In the genomic region with DNA sequence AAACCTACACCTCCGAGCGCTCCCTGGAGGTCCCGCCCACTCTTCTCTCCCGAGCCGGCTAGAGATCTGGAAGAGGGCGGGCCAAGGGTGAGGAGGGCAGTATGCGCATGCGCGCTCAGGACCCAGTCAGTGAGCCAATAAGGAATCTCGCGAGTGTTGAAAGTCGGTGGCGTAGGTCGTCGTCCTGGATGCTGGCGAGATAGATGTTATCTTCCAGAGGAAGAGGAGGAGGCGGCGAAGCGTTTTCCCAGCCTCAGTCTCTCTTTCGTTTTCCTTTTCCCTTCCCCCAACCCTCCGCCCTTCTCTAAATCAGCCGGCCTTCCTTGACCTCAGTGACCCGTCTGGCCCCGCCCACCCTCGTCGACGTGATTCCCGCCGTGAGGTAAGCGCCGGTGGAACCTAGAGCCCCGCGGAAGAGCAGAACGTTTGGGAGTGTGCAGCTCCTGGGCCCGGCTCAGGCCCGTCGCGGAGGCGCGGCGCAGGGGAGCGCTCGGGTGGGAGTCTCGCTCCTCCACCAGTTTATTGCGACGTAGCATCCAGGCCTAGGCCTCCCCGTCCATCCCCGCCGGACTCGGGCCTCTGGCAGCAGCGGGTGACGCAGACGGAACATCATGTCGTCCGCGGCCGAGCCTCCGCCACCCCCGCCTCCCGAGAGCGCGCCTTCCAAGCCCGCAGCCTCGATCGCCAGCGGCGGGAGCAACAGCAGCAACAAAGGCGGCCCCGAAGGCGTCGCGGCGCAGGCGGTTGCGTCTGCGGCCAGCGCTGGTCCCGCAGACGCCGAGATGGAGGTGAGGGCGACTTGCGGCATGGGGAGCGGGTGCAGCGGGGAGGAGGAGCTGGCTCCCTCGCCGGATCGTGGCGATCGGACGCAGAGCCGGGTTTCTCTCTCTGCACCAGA, we compare ENCODE assay signal across 8 cellular contexts. TPM values are rescaled to one million over a fixed set of nuclear protein-coding genes. Genes with fewer than 3 reads are reported as not detected.
DNase-seq lines count a peak whose midpoint lies in the region; ATAC-seq and TF ChIP-seq lines count a peak whose summit lies in the region.

A gene with protein sequence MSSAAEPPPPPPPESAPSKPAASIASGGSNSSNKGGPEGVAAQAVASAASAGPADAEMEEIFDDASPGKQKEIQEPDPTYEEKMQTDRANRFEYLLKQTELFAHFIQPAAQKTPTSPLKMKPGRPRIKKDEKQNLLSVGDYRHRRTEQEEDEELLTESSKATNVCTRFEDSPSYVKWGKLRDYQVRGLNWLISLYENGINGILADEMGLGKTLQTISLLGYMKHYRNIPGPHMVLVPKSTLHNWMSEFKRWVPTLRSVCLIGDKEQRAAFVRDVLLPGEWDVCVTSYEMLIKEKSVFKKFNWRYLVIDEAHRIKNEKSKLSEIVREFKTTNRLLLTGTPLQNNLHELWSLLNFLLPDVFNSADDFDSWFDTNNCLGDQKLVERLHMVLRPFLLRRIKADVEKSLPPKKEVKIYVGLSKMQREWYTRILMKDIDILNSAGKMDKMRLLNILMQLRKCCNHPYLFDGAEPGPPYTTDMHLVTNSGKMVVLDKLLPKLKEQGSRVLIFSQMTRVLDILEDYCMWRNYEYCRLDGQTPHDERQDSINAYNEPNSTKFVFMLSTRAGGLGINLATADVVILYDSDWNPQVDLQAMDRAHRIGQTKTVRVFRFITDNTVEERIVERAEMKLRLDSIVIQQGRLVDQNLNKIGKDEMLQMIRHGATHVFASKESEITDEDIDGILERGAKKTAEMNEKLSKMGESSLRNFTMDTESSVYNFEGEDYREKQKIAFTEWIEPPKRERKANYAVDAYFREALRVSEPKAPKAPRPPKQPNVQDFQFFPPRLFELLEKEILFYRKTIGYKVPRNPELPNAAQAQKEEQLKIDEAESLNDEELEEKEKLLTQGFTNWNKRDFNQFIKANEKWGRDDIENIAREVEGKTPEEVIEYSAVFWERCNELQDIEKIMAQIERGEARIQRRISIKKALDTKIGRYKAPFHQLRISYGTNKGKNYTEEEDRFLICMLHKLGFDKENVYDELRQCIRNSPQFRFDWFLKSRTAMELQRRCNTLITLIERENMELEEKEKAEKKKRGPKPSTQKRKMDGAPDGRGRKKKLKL (plus strand): TSS at position 389 of the 898 bp plus-strand sequence. CDS start 223 bp downstream, at position 612.

- TF ChIP-seq CTCF in AG10803 (conservative IDR thresholded peaks at IDR 0.05; ENCODE audit: low read length), result 0 out of 2 replicates have a peak, but pooled peaks have one; percentile 2

- H3K4me3 ChIP-seq in AG10803 (ENCODE audit: low read length), result peak within 1 kb of the TSS; percentile 82

- ATAC-seq in GM19043 (IDR thresholded peaks at IDR 0.05; ENCODE audit: low read depth, unreplicated experiment) (peak; percentile 80), HG03378 (IDR thresholded peaks at IDR 0.05; ENCODE audit: unreplicated experiment) (peak; percentile 87)

- peak; percentile 96 for DNase-seq in AG10803 (ENCODE audit: low read depth)
- DNase-seq in NCI-H460 (ENCODE audit: extremely low read depth, low read depth), result peak; percentile 97
- DNase-seq in activated CD4-positive, CD25-positive, alpha-beta regulatory T cell treated with anti-CD3 and anti-CD28 coated beads, Interleukin-2, amount 50 U/mL, for 72 hours, result peak; percentile 93
- DNase-seq in cerebellum (ENCODE audit: low spot score), result peak; percentile 93
- peak; percentile 99 for DNase-seq in islet precursor cell
- DNase-seq in stimulated activated CD4-positive, alpha-beta T cell treated with anti-CD3 and anti-CD28 coated beads, Interleukin-12 subunit alpha, Interleukin-12 subunit beta, amount 100 ng/mL, for 48 hours (ENCODE audit: low read depth in 2 of 3, low spot score in 1 of 3), result peak; percentile 91 to 93 (median 93)

RNA-seq across cellular contexts. Expression of the gene that starts here (rescaled TPM):
- 32.0 and 41.0 TPM in 2 replicates for total RNA-seq in NCI-H460 (2014; rRNA removed; shearing (Covaris generic))
- 13.3 and 22.5 TPM in 2 replicates for polyA plus RNA-seq in NCI-H460 (2014; cell fraction: nucleus; rRNA removed)
- total RNA-seq in cerebellum, result 93.5 TPM

Comparison
In these comparisons a context has a peak if more than half of its experiments do, and no peak if none do; other contexts are left out.
1. Peak in every context shown above with its lines: DNase-seq, ATAC-seq and H3K4me3 ChIP-seq.